ENCODE assay signal across 22 cellular contexts in genomic region chr5:25435882-25436281, GRCh38.
"Had no signal": no experiment of that assay in that cellular context is flagged by ENCODE, and none has a peak within 500 bp of the region (broad histone marks: within the 10 kb centered on the region; RNA-seq: fewer than 3 reads in every experiment).

No MANE protein-coding gene starts in this region.

- ATAC-seq: effector memory CD8-positive, alpha-beta T cell; left cardiac atrium; left lung; naive thymus-derived CD4-positive, alpha-beta T cell; right cardiac atrium; stimulated activated memory B cell treated with anti-CD40 and anti-IgM and Interleukin-4, amounts not matched to agents 10 μg/mL and 1 μg/mL and 100 μg/mL, for 72 hours; stimulated activated naive CD8-positive, alpha-beta T cell treated with anti-CD3 and anti-CD28 coated beads, Interleukin-15, Interleukin-2, amounts not matched to agents 100 U/mL and 50 U/mL, for 24 hours had no signal

- H3K9me3 ChIP-seq: left lung, prostate gland, sigmoid colon, thoracic aorta, tibial nerve, upper lobe of left lung had no signal

- H3K27me3 ChIP-seq: left lung, sigmoid colon, tibial nerve, upper lobe of left lung had no signal

- H3K4me3 ChIP-seq: left lung, prostate gland, sigmoid colon, thoracic aorta, tibial nerve, upper lobe of left lung had no signal

- DNase-seq: cortex of kidney; effector memory CD8-positive, alpha-beta T cell; hypothalamus; left cardiac atrium; left lung; mesendoderm; midbrain; naive thymus-derived CD4-positive, alpha-beta T cell; nucleus accumbens; right cardiac atrium; sigmoid colon; stimulated activated CD4-positive, alpha-beta T cell treated with anti-CD3 and anti-CD28 coated beads, Interleukin-4, amount 100 ng/mL, for 4 hours; stimulated activated naive CD8-positive, alpha-beta T cell treated with anti-CD3 and anti-CD28 coated beads, Interleukin-15, Interleukin-2, amounts not matched to agents 100 U/mL and 50 U/mL, for 24 hours; substantia nigra; upper lobe of left lung had no signal

- H3K36me3 Mint-ChIP-seq: naive thymus-derived CD4-positive, alpha-beta T cell; stimulated activated memory B cell treated with anti-CD40 and anti-IgM and Interleukin-4, amounts not matched to agents 10 μg/mL and 1 μg/mL and 100 μg/mL, for 72 hours had no signal

- H3K4me1 ChIP-seq: left lung, prostate gland, sigmoid colon, tibial nerve, upper lobe of left lung had no signal

- H3K4me1 Mint-ChIP-seq: naive thymus-derived CD4-positive, alpha-beta T cell; nephron; stimulated activated memory B cell treated with anti-CD40 and anti-IgM and Interleukin-4, amounts not matched to agents 10 μg/mL and 1 μg/mL and 100 μg/mL, for 72 hours had no signal

- H3K36me3 ChIP-seq: left lung, prostate gland, sigmoid colon, thoracic aorta, tibial nerve, upper lobe of left lung had no signal

- H3K27ac Mint-ChIP-seq: effector memory CD8-positive, alpha-beta T cell; naive thymus-derived CD4-positive, alpha-beta T cell; nephron; stimulated activated memory B cell treated with anti-CD40 and anti-IgM and Interleukin-4, amounts not matched to agents 10 μg/mL and 1 μg/mL and 100 μg/mL, for 72 hours had no signal

- H3K9me3 Mint-ChIP-seq: nephron had no signal

- FAIRE-seq: islet of Langerhans, urothelium cell line had no signal

- H3K27me3 Mint-ChIP-seq: effector memory CD8-positive, alpha-beta T cell; naive thymus-derived CD4-positive, alpha-beta T cell; stimulated activated memory B cell treated with anti-CD40 and anti-IgM and Interleukin-4, amounts not matched to agents 10 μg/mL and 1 μg/mL and 100 μg/mL, for 72 hours had no signal

- H3K27ac ChIP-seq: left lung, prostate gland, sigmoid colon, thoracic aorta, tibial nerve, upper lobe of left lung had no signal

- H3K4me3 Mint-ChIP-seq: effector memory CD8-positive, alpha-beta T cell; naive thymus-derived CD4-positive, alpha-beta T cell; nephron; stimulated activated memory B cell treated with anti-CD40 and anti-IgM and Interleukin-4, amounts not matched to agents 10 μg/mL and 1 μg/mL and 100 μg/mL, for 72 hours had no signal
